8 cellular contexts compared by ENCODE assay signal in the genomic region with DNA sequence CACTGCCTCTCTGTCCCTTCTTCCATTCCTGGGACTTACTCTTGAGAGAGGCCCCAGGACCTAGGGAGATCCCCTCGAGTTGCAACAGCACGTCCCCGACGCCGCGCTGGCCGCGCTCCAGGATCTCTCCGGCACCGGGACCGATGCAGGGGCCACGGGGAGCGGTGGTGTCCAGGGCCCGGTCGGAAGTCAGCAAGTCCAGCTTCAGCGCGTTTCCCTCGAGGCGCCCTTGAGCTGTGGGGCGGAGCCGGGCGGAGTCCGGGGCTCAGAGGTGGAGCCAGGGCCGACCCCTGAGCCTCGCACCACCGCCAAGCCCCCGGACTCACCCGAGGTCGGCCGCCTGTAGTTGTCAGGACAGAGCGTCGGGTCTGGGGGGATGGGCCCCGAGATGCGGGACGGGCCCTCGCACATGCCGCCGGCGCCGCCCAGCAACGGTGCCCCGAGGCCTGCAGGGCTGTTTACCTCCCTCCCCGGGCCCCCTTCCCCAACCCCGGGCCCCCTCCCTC. TPM values are rescaled to one million over a fixed set of nuclear protein-coding genes. Genes with fewer than 3 reads are reported as not detected.
DNase-seq lines count a peak whose midpoint lies in the region; ATAC-seq and TF ChIP-seq lines count a peak whose summit lies in the region.

No MANE protein-coding gene starts in this region.

- DNase-seq in NCI-H1092 (lab: John Stamatoyannopoulos, UW) (peak; percentile 31), NCI-H1092 treated with DMSO at 0.1 percent for 48 hours (lab: John Stamatoyannopoulos, UW) (no peak), left lung (peak in 1 of 2 donors; percentile 88), thoracic aorta (ENCODE audit: low spot score) (no peak)
- DNase-seq in Jurkat, Clone E6-1 (ENCODE audit: low read depth, low spot score) = no peak

- H3K4me3 Mint-ChIP-seq in brain = peak overlapping the region; percentile 75 to 80 (median 77)

- ATAC-seq in left lung = peak; percentile 35
- no peak for ATAC-seq in thoracic aorta (ENCODE audit: insufficient number of reproducible peaks, low FRiP score, low read depth)
- ATAC-seq in GM21528 (IDR thresholded peaks at IDR 0.05; ENCODE audit: low FRiP score, unreplicated experiment) = no peak
- no peak for ATAC-seq in HG03378 (IDR thresholded peaks at IDR 0.05; ENCODE audit: unreplicated experiment)

- H3K36me3 Mint-ChIP-seq in brain = peaks cover 4% of the 10 kb centered on the region

- peak overlapping the region; percentile 62 for H3K4me3 ChIP-seq in Jurkat, Clone E6-1 (ENCODE audit: low read length)
- H3K4me3 ChIP-seq in left lung = peak overlapping the region; percentile 79 to 86
- H3K4me3 ChIP-seq in thoracic aorta = peak overlapping the region; percentile 92

- peaks cover 0 to 2% (median 0%) of the 10 kb centered on the region in 5 experiments for H3K9me3 Mint-ChIP-seq in brain

- peaks cover 44% of the 10 kb centered on the region for H3K4me1 Mint-ChIP-seq in brain

- H3K27me3 ChIP-seq in left lung (no peaks in the 10 kb centered on the region), thoracic aorta (replicated peaks; ENCODE audit: insufficient read depth) (no peaks in the 10 kb centered on the region)

- H3K36me3 ChIP-seq in left lung (peaks cover 0 to 11% of the 10 kb centered on the region in 2 donors), thoracic aorta (no peaks in the 10 kb centered on the region)

- intact Hi-C loops in left lung (cut with DNase I) = loop anchor here in 1 of 2 donors (5.0 kb wide), 1 partner anchor 104 kb away; a partner anchor contains a TSS

- H3K4me1 ChIP-seq in left lung (peaks cover 20 to 43% of the 10 kb centered on the region in 2 donors), thoracic aorta (ENCODE audit: control insufficient read depth in 1 of 2, low read depth in 2 of 2) (peaks cover 18 to 31% of the 10 kb centered on the region in 2 donors)

- no peak for TF ChIP-seq CTCF in brain (conservative IDR thresholded peaks at IDR 0.05)
- TF ChIP-seq CTCF in left lung (IDR thresholded peaks at IDR 0.05) = no peak
- no peak for TF ChIP-seq CTCF in thoracic aorta (IDR thresholded peaks at IDR 0.05)

- H3K27me3 Mint-ChIP-seq in brain = no peaks in the 10 kb centered on the region

- H3K9me3 ChIP-seq in left lung = no peaks in the 10 kb centered on the region
- no peaks in the 10 kb centered on the region for H3K9me3 ChIP-seq in thoracic aorta

- H3K27ac ChIP-seq in left lung = peak overlapping the region; percentile 86 to 91
- H3K27ac ChIP-seq in thoracic aorta = peak overlapping the region in 1 of 2 donors; percentile 81

- peak overlapping the region in 1 of 5 experiments; percentile 43 for H3K27ac Mint-ChIP-seq in brain

RNA-seq across cellular contexts. Expression of a gene that starts 0.5 kb away (rescaled TPM):
- 21.7 TPM for polyA plus RNA-seq in Jurkat, Clone E6-1 (2012; ENCODE audit: insufficient read depth, insufficient read length)
- polyA plus RNA-seq in brain (ENCODE audit: insufficient read depth, low read depth, low replicate concordance) = 43.7 TPM
- total RNA-seq in left lung = 10 to 100 TPM; 11.2 to 16.0 TPM
- 10 to 100 TPM; 15.4 to 17.6 TPM for total RNA-seq in thoracic aorta

RNA-seq across cellular contexts. Expression of a gene that starts 0.5 kb away (rescaled TPM):
- 2.6 TPM for polyA plus RNA-seq in Jurkat, Clone E6-1 (2012; ENCODE audit: insufficient read depth, insufficient read length)
- 6.6 TPM for polyA plus RNA-seq in brain (ENCODE audit: insufficient read depth, low read depth, low replicate concordance)
- total RNA-seq in left lung (1 to 10 TPM; 2.6 to 3.6 TPM), thoracic aorta (10 to 100 TPM in 1 of 2 donors, 1 to 10 TPM in 1; 6.6 to 11.9 TPM)

RNA-seq across cellular contexts. Expression of a gene that starts 5.3 kb away (rescaled TPM):
- polyA plus RNA-seq in Jurkat, Clone E6-1 (2012; ENCODE audit: insufficient read depth, insufficient read length) = 17.1 TPM
- polyA plus RNA-seq in brain (ENCODE audit: insufficient read depth, low read depth, low replicate concordance) = 39.6 TPM
- total RNA-seq in left lung (1 to 10 TPM; 3.8 to 4.1 TPM), thoracic aorta (10 to 100 TPM in 1 of 2 donors, 1 to 10 TPM in 1; 5.7 to 10.7 TPM)

RNA-seq across cellular contexts. Expression of a gene that starts 6.0 kb away (rescaled TPM):
- polyA plus RNA-seq in Jurkat, Clone E6-1 (2012; ENCODE audit: insufficient read depth, insufficient read length) = 76.5 TPM
- polyA plus RNA-seq in brain (ENCODE audit: insufficient read depth, low read depth, low replicate concordance) = 59.2 TPM
- total RNA-seq in left lung (10 to 100 TPM; 12.9 to 15.2 TPM), thoracic aorta (10 to 100 TPM; 16.9 to 20.4 TPM)

RNA-seq across cellular contexts. Expression of a gene that starts 21.1 kb away (rescaled TPM):
- polyA plus RNA-seq in Jurkat, Clone E6-1 (2012; ENCODE audit: insufficient read depth, insufficient read length) = 165 TPM
- 36.1 TPM for polyA plus RNA-seq in brain (ENCODE audit: insufficient read depth, low read depth, low replicate concordance)
- total RNA-seq in left lung = 1 to 10 TPM; 1.6 to 2.9 TPM
- 1 to 10 TPM in 1 of 2 donors, under 1 TPM in 1; 0.42 to 1.2 TPM for total RNA-seq in thoracic aorta
